Comparison of ENCODE assay signal across 2 cellular contexts in the genomic region with DNA sequence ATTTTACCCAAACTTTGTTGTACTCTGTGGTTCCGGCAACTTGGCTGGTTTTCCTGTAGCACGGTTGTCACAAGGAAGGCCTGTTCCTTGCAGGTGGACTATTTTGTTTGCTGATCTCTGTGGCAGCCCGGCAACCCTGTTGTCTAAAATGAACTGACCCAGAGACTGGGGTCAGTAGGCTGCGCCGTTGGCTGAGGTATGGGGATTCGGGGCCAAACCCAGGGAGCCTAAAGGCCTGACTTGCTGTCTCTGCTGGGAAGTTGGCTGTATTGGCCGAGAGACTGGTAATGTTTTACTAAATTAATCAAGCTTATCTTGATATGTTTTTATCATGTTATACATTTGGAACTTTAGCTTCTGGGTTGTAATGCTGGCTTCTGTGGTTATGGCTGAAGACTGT.
TF ChIP-seq lines count a peak whose summit lies in the region.

No MANE protein-coding gene starts in this region.

TF ChIP-seq in liver, 16 proteins besides CTCF, POLR2A, EP300 and RAD21:
- TF ChIP-seq, protein P1, sequence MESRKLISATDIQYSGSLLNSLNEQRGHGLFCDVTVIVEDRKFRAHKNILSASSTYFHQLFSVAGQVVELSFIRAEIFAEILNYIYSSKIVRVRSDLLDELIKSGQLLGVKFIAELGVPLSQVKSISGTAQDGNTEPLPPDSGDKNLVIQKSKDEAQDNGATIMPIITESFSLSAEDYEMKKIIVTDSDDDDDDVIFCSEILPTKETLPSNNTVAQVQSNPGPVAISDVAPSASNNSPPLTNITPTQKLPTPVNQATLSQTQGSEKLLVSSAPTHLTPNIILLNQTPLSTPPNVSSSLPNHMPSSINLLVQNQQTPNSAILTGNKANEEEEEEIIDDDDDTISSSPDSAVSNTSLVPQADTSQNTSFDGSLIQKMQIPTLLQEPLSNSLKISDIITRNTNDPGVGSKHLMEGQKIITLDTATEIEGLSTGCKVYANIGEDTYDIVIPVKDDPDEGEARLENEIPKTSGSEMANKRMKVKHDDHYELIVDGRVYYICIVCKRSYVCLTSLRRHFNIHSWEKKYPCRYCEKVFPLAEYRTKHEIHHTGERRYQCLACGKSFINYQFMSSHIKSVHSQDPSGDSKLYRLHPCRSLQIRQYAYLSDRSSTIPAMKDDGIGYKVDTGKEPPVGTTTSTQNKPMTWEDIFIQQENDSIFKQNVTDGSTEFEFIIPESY (IDR thresholded peaks at IDR 0.05): no peak
- TF ChIP-seq EGR1 (IDR thresholded peaks at IDR 0.05; ENCODE audit: low read depth in 2 of 2) (peak in 1 of 2 donors; percentile 55), HNF4G (IDR thresholded peaks at IDR 0.05) (no peak), GABPA (IDR thresholded peaks at IDR 0.05 in 1 of 2, conservative IDR thresholded peaks at IDR 0.05 in 1 of 2) (no peak), YY1 (IDR thresholded peaks at IDR 0.05) (peak; percentile 76), RXRA (IDR thresholded peaks at IDR 0.05) (peak; percentile 84 to 95), JUND (IDR thresholded peaks at IDR 0.05) (peak in 1 of 2 donors; percentile 65), FOXA1 (IDR thresholded peaks at IDR 0.05) (no peak), SP1 (IDR thresholded peaks at IDR 0.05) (peak; percentile 88), TAF1 (conservative IDR thresholded peaks at IDR 0.05) (no peak), HNF4A (conservative IDR thresholded peaks at IDR 0.05) (peak; percentile 72 to 88), NR2F2 (IDR thresholded peaks at IDR 0.05) (peak; percentile 79), FOXA2 (IDR thresholded peaks at IDR 0.05) (peak; percentile 56)
- TF ChIP-seq, protein P2, sequence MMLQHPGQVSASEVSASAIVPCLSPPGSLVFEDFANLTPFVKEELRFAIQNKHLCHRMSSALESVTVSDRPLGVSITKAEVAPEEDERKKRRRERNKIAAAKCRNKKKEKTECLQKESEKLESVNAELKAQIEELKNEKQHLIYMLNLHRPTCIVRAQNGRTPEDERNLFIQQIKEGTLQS (IDR thresholded peaks at IDR 0.05): no peak
- TF ChIP-seq, protein P3, sequence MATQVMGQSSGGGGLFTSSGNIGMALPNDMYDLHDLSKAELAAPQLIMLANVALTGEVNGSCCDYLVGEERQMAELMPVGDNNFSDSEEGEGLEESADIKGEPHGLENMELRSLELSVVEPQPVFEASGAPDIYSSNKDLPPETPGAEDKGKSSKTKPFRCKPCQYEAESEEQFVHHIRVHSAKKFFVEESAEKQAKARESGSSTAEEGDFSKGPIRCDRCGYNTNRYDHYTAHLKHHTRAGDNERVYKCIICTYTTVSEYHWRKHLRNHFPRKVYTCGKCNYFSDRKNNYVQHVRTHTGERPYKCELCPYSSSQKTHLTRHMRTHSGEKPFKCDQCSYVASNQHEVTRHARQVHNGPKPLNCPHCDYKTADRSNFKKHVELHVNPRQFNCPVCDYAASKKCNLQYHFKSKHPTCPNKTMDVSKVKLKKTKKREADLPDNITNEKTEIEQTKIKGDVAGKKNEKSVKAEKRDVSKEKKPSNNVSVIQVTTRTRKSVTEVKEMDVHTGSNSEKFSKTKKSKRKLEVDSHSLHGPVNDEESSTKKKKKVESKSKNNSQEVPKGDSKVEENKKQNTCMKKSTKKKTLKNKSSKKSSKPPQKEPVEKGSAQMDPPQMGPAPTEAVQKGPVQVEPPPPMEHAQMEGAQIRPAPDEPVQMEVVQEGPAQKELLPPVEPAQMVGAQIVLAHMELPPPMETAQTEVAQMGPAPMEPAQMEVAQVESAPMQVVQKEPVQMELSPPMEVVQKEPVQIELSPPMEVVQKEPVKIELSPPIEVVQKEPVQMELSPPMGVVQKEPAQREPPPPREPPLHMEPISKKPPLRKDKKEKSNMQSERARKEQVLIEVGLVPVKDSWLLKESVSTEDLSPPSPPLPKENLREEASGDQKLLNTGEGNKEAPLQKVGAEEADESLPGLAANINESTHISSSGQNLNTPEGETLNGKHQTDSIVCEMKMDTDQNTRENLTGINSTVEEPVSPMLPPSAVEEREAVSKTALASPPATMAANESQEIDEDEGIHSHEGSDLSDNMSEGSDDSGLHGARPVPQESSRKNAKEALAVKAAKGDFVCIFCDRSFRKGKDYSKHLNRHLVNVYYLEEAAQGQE (IDR thresholded peaks at IDR 0.05): peak; percentile 74
- TF ChIP-seq, protein P4, sequence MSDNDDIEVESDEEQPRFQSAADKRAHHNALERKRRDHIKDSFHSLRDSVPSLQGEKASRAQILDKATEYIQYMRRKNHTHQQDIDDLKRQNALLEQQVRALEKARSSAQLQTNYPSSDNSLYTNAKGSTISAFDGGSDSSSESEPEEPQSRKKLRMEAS (IDR thresholded peaks at IDR 0.05): peak; percentile 80

TF ChIP-seq in HepG2, 621 proteins besides CTCF, POLR2A, EP300 and RAD21 (continues in another document):
- no peak for TF ChIP-seq ETV6 (CRISPR knock-in tag; conservative IDR thresholded peaks at IDR 0.05)
- no peak for TF ChIP-seq REXO4 (CRISPR knock-in tag; IDR thresholded peaks at IDR 0.05; ENCODE audit: borderline replicate concordance)
- no peak for TF ChIP-seq PITX1 (CRISPR knock-in tag; IDR thresholded peaks at IDR 0.05)
- TF ChIP-seq TBX2 (CRISPR knock-in tag; IDR thresholded peaks at IDR 0.05; ENCODE audit: borderline replicate concordance): no peak
- no peak for TF ChIP-seq ZNF703 (CRISPR knock-in tag; IDR thresholded peaks at IDR 0.05; ENCODE audit: borderline replicate concordance)
- TF ChIP-seq POLR2AphosphoS2 (IDR thresholded peaks at IDR 0.05; ENCODE audit: low read depth, low read length): no peak
- no peak for TF ChIP-seq ZNF569 (CRISPR knock-in tag; IDR thresholded peaks at IDR 0.05; ENCODE audit: borderline replicate concordance)
- TF ChIP-seq ZNF124 (CRISPR knock-in tag; IDR thresholded peaks at IDR 0.05): no peak
- no peak for TF ChIP-seq MYC (CRISPR knock-in tag; IDR thresholded peaks at IDR 0.05; ENCODE audit: borderline replicate concordance)
- no peak for TF ChIP-seq ZNF17 (CRISPR knock-in tag; IDR thresholded peaks at IDR 0.05)
- TF ChIP-seq, protein P5, sequence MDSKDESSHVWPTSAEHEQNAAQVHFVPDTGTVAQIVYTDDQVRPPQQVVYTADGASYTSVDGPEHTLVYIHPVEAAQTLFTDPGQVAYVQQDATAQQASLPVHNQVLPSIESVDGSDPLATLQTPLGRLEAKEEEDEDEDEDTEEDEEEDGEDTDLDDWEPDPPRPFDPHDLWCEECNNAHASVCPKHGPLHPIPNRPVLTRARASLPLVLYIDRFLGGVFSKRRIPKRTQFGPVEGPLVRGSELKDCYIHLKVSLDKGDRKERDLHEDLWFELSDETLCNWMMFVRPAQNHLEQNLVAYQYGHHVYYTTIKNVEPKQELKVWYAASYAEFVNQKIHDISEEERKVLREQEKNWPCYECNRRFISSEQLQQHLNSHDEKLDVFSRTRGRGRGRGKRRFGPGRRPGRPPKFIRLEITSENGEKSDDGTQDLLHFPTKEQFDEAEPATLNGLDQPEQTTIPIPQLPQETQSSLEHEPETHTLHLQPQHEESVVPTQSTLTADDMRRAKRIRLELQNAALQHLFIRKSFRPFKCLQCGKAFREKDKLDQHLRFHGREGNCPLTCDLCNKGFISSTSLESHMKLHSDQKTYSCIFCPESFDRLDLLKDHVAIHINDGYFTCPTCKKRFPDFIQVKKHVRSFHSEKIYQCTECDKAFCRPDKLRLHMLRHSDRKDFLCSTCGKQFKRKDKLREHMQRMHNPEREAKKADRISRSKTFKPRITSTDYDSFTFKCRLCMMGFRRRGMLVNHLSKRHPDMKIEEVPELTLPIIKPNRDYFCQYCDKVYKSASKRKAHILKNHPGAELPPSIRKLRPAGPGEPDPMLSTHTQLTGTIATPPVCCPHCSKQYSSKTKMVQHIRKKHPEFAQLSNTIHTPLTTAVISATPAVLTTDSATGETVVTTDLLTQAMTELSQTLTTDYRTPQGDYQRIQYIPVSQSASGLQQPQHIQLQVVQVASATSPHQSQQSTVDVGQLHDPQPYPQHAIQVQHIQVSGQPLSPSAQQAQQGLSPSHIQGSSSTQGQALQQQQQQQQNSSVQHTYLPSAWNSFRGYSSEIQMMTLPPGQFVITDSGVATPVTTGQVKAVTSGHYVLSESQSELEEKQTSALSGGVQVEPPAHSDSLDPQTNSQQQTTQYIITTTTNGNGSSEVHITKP (CRISPR knock-in tag; IDR thresholded peaks at IDR 0.05; ENCODE audit: low read depth): no peak
- TF ChIP-seq, protein P6, sequence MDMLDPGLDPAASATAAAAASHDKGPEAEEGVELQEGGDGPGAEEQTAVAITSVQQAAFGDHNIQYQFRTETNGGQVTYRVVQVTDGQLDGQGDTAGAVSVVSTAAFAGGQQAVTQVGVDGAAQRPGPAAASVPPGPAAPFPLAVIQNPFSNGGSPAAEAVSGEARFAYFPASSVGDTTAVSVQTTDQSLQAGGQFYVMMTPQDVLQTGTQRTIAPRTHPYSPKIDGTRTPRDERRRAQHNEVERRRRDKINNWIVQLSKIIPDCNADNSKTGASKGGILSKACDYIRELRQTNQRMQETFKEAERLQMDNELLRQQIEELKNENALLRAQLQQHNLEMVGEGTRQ (IDR thresholded peaks at IDR 0.05; ENCODE audit: low read depth, low read length): no peak
- TF ChIP-seq, protein P6 (CRISPR knock-in tag; IDR thresholded peaks at IDR 0.05; ENCODE audit: borderline replicate concordance): no peak
- TF ChIP-seq, protein P7, sequence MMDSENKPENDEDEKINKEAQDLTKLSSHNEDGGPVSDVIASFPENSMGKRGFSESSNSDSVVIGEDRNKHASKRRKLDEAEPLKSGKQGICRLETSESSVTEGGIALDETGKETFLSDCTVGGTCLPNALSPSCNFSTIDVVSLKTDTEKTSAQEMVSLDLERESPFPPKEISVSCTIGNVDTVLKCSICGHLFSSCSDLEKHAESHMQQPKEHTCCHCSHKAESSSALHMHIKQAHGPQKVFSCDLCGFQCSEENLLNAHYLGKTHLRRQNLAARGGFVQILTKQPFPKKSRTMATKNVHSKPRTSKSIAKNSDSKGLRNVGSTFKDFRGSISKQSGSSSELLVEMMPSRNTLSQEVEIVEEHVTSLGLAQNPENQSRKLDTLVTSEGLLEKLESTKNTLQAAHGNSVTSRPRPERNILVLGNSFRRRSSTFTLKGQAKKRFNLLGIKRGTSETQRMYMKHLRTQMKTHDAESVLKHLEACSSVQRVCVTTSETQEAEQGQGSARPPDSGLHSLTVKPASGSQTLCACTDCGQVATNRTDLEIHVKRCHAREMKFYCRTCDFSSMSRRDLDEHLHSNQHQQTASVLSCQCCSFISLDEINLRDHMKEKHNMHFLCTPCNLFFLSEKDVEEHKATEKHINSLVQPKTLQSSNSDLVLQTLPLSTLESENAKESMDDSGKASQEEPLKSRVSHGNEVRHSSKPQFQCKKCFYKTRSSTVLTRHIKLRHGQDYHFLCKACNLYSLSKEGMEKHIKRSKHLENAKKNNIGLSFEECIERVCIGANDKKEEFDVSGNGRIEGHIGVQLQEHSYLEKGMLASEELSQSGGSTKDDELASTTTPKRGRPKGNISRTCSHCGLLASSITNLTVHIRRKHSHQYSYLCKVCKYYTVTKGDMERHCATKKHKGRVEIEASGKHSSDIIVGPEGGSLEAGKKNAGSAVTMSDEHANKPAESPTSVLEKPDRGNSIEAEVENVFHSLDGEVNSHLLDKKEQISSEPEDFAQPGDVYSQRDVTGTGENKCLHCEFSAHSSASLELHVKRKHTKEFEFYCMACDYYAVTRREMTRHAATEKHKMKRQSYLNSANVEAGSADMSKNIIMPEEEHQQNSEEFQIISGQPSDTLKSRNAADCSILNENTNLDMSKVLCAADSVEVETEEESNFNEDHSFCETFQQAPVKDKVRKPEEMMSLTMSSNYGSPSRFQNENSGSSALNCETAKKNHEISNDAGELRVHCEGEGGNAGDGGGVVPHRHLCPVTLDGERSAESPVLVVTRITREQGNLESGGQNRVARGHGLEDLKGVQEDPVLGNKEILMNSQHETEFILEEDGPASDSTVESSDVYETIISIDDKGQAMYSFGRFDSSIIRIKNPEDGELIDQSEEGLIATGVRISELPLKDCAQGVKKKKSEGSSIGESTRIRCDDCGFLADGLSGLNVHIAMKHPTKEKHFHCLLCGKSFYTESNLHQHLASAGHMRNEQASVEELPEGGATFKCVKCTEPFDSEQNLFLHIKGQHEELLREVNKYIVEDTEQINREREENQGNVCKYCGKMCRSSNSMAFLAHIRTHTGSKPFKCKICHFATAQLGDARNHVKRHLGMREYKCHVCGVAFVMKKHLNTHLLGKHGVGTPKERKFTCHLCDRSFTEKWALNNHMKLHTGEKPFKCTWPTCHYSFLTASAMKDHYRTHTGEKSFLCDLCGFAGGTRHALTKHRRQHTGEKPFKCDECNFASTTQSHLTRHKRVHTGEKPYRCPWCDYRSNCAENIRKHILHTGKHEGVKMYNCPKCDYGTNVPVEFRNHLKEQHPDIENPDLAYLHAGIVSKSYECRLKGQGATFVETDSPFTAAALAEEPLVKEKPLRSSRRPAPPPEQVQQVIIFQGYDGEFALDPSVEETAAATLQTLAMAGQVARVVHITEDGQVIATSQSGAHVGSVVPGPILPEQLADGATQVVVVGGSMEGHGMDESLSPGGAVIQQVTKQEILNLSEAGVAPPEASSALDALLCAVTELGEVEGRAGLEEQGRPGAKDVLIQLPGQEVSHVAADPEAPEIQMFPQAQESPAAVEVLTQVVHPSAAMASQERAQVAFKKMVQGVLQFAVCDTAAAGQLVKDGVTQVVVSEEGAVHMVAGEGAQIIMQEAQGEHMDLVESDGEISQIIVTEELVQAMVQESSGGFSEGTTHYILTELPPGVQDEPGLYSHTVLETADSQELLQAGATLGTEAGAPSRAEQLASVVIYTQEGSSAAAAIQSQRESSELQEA (CRISPR knock-in tag; IDR thresholded peaks at IDR 0.05; ENCODE audit: not compliant biosample characterization): no peak
- no peak for TF ChIP-seq THYN1 (CRISPR knock-in tag; IDR thresholded peaks at IDR 0.05; ENCODE audit: borderline replicate concordance, low read depth)
- TF ChIP-seq TSC22D2 (CRISPR knock-in tag; IDR thresholded peaks at IDR 0.05; ENCODE audit: borderline replicate concordance): no peak
- TF ChIP-seq TMF1 (CRISPR knock-in tag; IDR thresholded peaks at IDR 0.05; ENCODE audit: low read depth): no peak
